14 cellular contexts compared by ENCODE assay signal in genomic region chr11:109994896-109995295, GRCh38.
"Had no signal": no experiment of that assay in that cellular context is flagged by ENCODE, and none has a peak within 500 bp of the region (broad histone marks: within the 10 kb centered on the region; RNA-seq: fewer than 3 reads in every experiment).

No MANE protein-coding gene starts in this region.

- H3K27me3 ChIP-seq: gastrocnemius medialis, sigmoid colon, upper lobe of right lung had no signal

- H3K9me3 ChIP-seq: gastrocnemius medialis, sigmoid colon, upper lobe of right lung had no signal

- DNase-seq: activated CD4-positive, alpha-beta memory T cell treated with anti-CD3 and anti-CD28 coated beads for 36 hours; activated gamma-delta T cell treated with Interleukin-2 at 50 U/mL for 16 hours; activated naive CD8-positive, alpha-beta T cell treated with anti-CD3 and anti-CD28 coated beads for 36 hours; activated T-cell treated with anti-CD3 and anti-CD28 coated beads, Interleukin-2, amount 50 U/mL, for 72 hours; anterior cingulate cortex; gastrocnemius medialis; left ventricle myocardium superior; mesenchymal stem cell; sigmoid colon; stimulated activated CD4-positive, alpha-beta T cell treated with anti-CD3 and anti-CD28 coated beads, Interleukin-4, amount 100 ng/mL, for 1 hour; stimulated activated CD8-positive, alpha-beta memory T cell treated with anti-CD3 and anti-CD28 coated beads, Interleukin-4, amount 100 ng/mL, for 48 hours; T-helper 2 cell; upper lobe of right lung had no signal

- ATAC-seq: activated CD4-positive, CD25-positive, alpha-beta regulatory T cell treated with anti-CD3 and anti-CD28 coated beads, Interleukin-2, amount 50 U/mL, for 24 hours; activated T-cell treated with anti-CD3 and anti-CD28 coated beads, Interleukin-2, amount 50 U/mL, for 72 hours; gastrocnemius medialis; left ventricle myocardium superior; upper lobe of right lung had no signal

- H3K36me3 ChIP-seq: gastrocnemius medialis, sigmoid colon, upper lobe of right lung had no signal

- H3K4me1 ChIP-seq: upper lobe of right lung had no signal

- H3K4me3 ChIP-seq: gastrocnemius medialis, sigmoid colon, upper lobe of right lung had no signal

- H3K27ac ChIP-seq: gastrocnemius medialis, sigmoid colon, upper lobe of right lung had no signal
